ENCODE assay signal across 1 cellular context in the genomic region with DNA sequence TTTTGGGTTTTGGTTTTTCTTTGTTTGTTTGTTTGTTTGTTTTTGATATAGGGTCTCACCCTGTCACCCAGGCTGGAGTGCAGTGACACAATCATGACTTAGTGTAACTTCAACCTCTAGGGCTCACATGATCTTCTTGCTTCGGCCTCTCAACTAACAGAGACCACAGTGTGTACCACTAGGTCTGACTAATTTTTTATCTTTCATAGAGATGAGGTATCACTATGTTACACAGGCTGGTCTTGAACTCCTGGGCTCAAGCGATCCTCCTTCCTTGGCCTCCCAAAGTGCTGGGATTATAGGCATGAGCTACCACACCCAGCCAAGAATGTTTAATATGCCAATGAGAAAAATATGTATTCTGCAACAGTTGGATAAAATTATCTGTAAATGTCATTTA.
TF ChIP-seq lines count a peak whose summit lies in the region.

No MANE protein-coding gene starts in this region.

TF ChIP-seq in K562, 482 proteins besides CTCF, POLR2A, EP300 and RAD21 (continued from another document):
- TF ChIP-seq, protein P1, sequence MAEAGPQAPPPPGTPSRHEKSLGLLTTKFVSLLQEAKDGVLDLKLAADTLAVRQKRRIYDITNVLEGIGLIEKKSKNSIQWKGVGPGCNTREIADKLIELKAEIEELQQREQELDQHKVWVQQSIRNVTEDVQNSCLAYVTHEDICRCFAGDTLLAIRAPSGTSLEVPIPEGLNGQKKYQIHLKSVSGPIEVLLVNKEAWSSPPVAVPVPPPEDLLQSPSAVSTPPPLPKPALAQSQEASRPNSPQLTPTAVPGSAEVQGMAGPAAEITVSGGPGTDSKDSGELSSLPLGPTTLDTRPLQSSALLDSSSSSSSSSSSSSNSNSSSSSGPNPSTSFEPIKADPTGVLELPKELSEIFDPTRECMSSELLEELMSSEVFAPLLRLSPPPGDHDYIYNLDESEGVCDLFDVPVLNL (CRISPR knock-in tag; IDR thresholded peaks at IDR 0.05; ENCODE audit: low read depth) = no peak
